In genomic region chr7:131188367-131189339, GRCh38 we compare ENCODE assay signal across 1 cellular context.
TF ChIP-seq lines count a peak whose summit lies in the region.

No MANE protein-coding gene starts in this region.

TF ChIP-seq in SK-N-SH, 30 proteins besides CTCF, POLR2A, EP300 and RAD21 (continued from another document):
- TF ChIP-seq ZBTB33 (IDR thresholded peaks at IDR 0.05; ENCODE audit: borderline replicate concordance, low read depth) (peak; percentile 91), FOSL2 (IDR thresholded peaks at IDR 0.05; ENCODE audit: borderline replicate concordance, low read depth) (peak; percentile 100), TAF1 (IDR thresholded peaks at IDR 0.05; ENCODE audit: borderline replicate concordance, low read depth, low read length) (peak; percentile 22; the same call in 1 of the 2 replicates), GATA2 (CRISPR knock-in tag; IDR thresholded peaks at IDR 0.05) (no peak), GABPA (IDR thresholded peaks at IDR 0.05; ENCODE audit: low read depth) (0 out of 2 replicates have a peak, but pooled peaks have one; percentile 31), USF2 (IDR thresholded peaks at IDR 0.05; ENCODE audit: borderline replicate concordance, low read depth, low read length) (no peak), TCF12 (IDR thresholded peaks at IDR 0.05) (peak; percentile 97), FOXM1 (IDR thresholded peaks at IDR 0.05; ENCODE audit: low read depth) (peak; percentile 95), CHD2 (IDR thresholded peaks at IDR 0.05; ENCODE audit: low read length, partially characterized antibody) (peak; percentile 4), REST (IDR thresholded peaks at IDR 0.05; ENCODE audit: low read depth, low read length) (0 out of 2 replicates have a peak, but pooled peaks have one; percentile 42), MXI1 (IDR thresholded peaks at IDR 0.05; ENCODE audit: low read depth, low read length) (no peak), JUND (IDR thresholded peaks at IDR 0.05) (peak; percentile 100), USF1 (IDR thresholded peaks at IDR 0.05; ENCODE audit: borderline replicate concordance, low read depth) (peak; percentile 65; the same call in 1 of the 2 replicates), YY1 (IDR thresholded peaks at IDR 0.05; ENCODE audit: low read depth) (peak; percentile 78; the same call in 1 of the 2 replicates), MAX (IDR thresholded peaks at IDR 0.05; ENCODE audit: low read depth) (peak; percentile 94), TEAD4 (IDR thresholded peaks at IDR 0.05; ENCODE audit: borderline replicate concordance, insufficient read depth) (peak; percentile 98), EZH2phosphoT487 (IDR thresholded peaks at IDR 0.05; ENCODE audit: borderline replicate concordance, low read depth) (no peak), IRF3 (IDR thresholded peaks at IDR 0.05; ENCODE audit: low read depth, low read length) (no peak), NFIC (IDR thresholded peaks at IDR 0.05; ENCODE audit: borderline replicate concordance) (peak; percentile 88), SMC3 (IDR thresholded peaks at IDR 0.05; ENCODE audit: low read depth, low read length) (peak; percentile 10; the same call in 1 of the 2 replicates), RCOR1 (IDR thresholded peaks at IDR 0.05; ENCODE audit: low read length) (no peak), POLR2AphosphoS5 (IDR thresholded peaks at IDR 0.05; ENCODE audit: low read depth, low read length) (peak; percentile 89; the same call in 1 of the 2 replicates), PBX3 (IDR thresholded peaks at IDR 0.05) (peak; percentile 99), SIN3A (IDR thresholded peaks at IDR 0.05; ENCODE audit: borderline replicate concordance, low read depth, low read length) (peak; percentile 91; the same call in 1 of the 2 replicates)
TF ChIP-seq in SK-N-SH: peak in this region for 21.
